8 cellular contexts compared by ENCODE assay signal in the genomic region with DNA sequence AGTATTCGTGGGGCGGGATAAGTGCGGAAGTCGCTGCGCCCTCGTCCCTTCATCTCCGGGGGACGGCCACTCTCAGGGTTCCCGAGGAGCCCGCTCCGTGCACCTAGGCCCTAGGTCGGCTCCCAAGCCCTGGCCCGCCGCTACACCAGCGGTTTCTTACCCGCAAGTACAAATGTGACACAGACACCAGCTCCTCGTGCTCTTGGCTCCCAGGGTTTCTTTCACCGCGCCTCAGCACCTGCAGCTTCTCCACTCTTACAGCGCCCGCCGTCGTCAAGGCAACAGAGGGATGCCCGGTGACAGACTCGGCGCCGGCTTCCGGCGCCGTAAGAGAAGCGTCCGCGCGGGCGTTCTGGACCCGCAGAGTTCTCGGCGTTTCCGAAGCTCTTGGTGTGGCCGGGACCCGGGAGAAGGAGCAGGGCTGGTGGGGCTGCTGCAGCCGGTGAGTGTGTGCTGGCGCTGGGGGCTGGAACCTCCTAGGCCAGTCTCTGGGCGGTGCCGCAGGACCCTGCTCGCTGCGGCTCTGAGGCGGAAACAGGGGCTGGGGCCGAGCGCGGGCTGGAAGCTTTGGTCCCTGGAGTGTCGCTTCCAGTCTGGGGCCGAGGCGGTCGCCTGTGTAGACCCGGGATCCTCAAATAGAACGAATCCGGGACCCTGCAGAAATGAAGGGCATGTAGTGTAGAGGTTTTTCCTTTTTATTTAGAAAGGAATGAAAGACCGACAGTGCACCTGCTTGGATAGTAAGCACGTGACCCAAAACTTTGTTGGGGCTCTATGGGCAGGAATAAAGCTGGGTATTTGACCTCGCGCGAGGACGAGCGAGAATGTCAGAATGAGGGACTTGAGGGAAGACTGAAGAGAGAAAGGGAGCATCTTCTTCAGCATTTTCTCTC.
A peak's percentile ranks its signal among the peaks of the same experiment; 100 is the strongest.
DNase-seq lines count a peak whose midpoint lies in the region; ATAC-seq and TF ChIP-seq lines count a peak whose summit lies in the region.

No MANE protein-coding gene starts in this region.

- H3K4me2 ChIP-seq in parathyroid adenoma (ENCODE audit: low read length) = peak overlapping the region; percentile 67

- H3K36me3 ChIP-seq in cardiac muscle cell = no peaks in the 10 kb centered on the region
- no peaks in the 10 kb centered on the region for H3K36me3 ChIP-seq in parathyroid adenoma (ENCODE audit: control insufficient read depth, insufficient read depth, low read length)
- H3K36me3 ChIP-seq in vagina = no peaks in the 10 kb centered on the region

- H3K4me3 ChIP-seq in cardiac muscle cell (peak overlapping the region; percentile 79), parathyroid adenoma (ENCODE audit: low read depth, low read length) (peak overlapping the region; percentile 45), vagina (peak overlapping the region; percentile 36 to 39)

- no peaks in the 10 kb centered on the region for H3K79me2 ChIP-seq in parathyroid adenoma

- H3K27me3 ChIP-seq in cardiac muscle cell (peaks cover 85% of the 10 kb centered on the region), parathyroid adenoma (ENCODE audit: control insufficient read depth, insufficient read depth, low read length) (no peaks in the 10 kb centered on the region), vagina (no peaks in the 10 kb centered on the region)

- H3K4me1 ChIP-seq in cardiac muscle cell (ENCODE audit: low read depth) (no peaks in the 10 kb centered on the region), parathyroid adenoma (no peaks in the 10 kb centered on the region), vagina (peaks cover 11% of the 10 kb centered on the region)

- intact Hi-C loops in vagina (cut with DNase I) = no loop called here

- no peak overlapping the region for H3K9ac ChIP-seq in parathyroid adenoma

- TF ChIP-seq CTCF in cardiac muscle cell (IDR thresholded peaks at IDR 0.05; ENCODE audit: low read depth, low read length) (no peak), parathyroid adenoma (IDR thresholded peaks at IDR 0.05) (no peak), vagina (IDR thresholded peaks at IDR 0.05) (no peak)

- TF ChIP-seq POLR2A in vagina (IDR thresholded peaks at IDR 0.05) = no peak

- DNase-seq in NCI-H524 treated with DMSO at 0.1 percent for 48 hours (lab: John Stamatoyannopoulos, UW) (peak; percentile 30), cardiac muscle cell (ENCODE audit: low read depth in 1 of 2, low spot score in 1 of 2) (peak; percentile 33 to 70), vagina (ENCODE audit: extremely low spot score in 2 of 2) (no peak), LoVo (ENCODE audit: low spot score) (no peak)
- peak; percentile 6 for DNase-seq in activated T-helper 9 cell treated with anti-CD3 and anti-CD28 coated beads, Interleukin-2, amount 50 U/mL, for 16 hours (ENCODE audit: low read depth)

- peak overlapping the region; percentile 79 for H2AFZ ChIP-seq in parathyroid adenoma

- no peaks in the 10 kb centered on the region for H3K9me3 ChIP-seq in cardiac muscle cell (ENCODE audit: low read depth)
- H3K9me3 ChIP-seq in parathyroid adenoma (ENCODE audit: control insufficient read depth, low read length) = no peaks in the 10 kb centered on the region
- H3K9me3 ChIP-seq in vagina = no peaks in the 10 kb centered on the region

- peak; percentile 92 for ATAC-seq in GM18502 (IDR thresholded peaks at IDR 0.05; ENCODE audit: poor library complexity, unreplicated experiment)
- ATAC-seq in HG02938 (IDR thresholded peaks at IDR 0.05; ENCODE audit: unreplicated experiment) = peak; percentile 85

- H3K27ac ChIP-seq in cardiac muscle cell (no peak overlapping the region), parathyroid adenoma (no peak overlapping the region), vagina (no peak overlapping the region)

Comparison
In these comparisons a context has a peak if more than half of its experiments do, and no peak if none do; other contexts are left out.
1. DNase-seq: peak in NCI-H524 treated with DMSO at 0.1 percent for 48 hours (single experiment), activated T-helper 9 cell treated with anti-CD3 and anti-CD28 coated beads, Interleukin-2, amount 50 U/mL, for 16 hours (single experiment) and cardiac muscle cell (2 of 2); none in vagina (0 of 2) and LoVo (single experiment).
2. Peak in every context shown above with its lines, with median percentiles within 50 percentile points of each other: H3K4me3 ChIP-seq.